Comparison of ENCODE assay signal across 22 cellular contexts in the genomic region with DNA sequence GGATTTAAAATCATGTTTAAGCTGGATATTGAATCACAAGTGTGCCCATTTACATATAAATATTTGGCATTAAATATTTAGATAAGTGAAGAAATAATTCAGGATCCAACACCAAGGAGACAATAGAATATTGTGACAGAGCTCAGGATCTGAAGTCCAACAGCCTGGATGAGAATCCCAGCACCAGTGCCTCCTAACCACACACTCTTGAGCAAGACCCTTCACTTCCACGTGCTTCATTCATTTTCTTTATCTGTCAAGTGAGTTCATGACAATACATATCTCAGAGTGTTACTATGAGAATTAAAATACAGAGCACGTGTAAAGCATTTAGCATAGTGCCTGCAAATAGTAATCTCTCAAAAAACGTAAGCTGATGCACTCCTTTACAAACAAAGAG.
DNase-seq lines count a peak whose midpoint lies in the region; ATAC-seq and TF ChIP-seq lines count a peak whose summit lies in the region.
"Had no signal": no experiment of that assay in that cellular context is flagged by ENCODE, and none has a peak within 500 bp of the region (broad histone marks: within the 10 kb centered on the region; RNA-seq: fewer than 3 reads in every experiment).

No MANE protein-coding gene starts in this region.

- H3K79me2 ChIP-seq in Karpas-422 (ENCODE audit: low read length), result no peaks in the 10 kb centered on the region
- no peaks in the 10 kb centered on the region for H3K79me2 ChIP-seq in H9 (ENCODE audit: insufficient read depth, low read length)
- H3K79me2 ChIP-seq: parathyroid adenoma had no signal

- no CpG with 5 or more reads among the region's 3 CpGs for WGBS in neuronal stem cell (ENCODE audit: extremely low coverage in 2 of 2, insufficient read length in 2 of 2, insufficient replicate concordance in 1 of 2), 2 donors
- no CpG with 5 or more reads among the region's 3 CpGs for WGBS in H9 (ENCODE audit: extremely low coverage, insufficient read length, low lambda C conversion rate)

- H2AFZ ChIP-seq in Karpas-422 (ENCODE audit: low read length), result peak overlapping the region; percentile 34; the same call in 1 of the 2 replicates
- no peak overlapping the region for H2AFZ ChIP-seq in neuronal stem cell (ENCODE audit: low read length)
- no peak overlapping the region for H2AFZ ChIP-seq in H9 (ENCODE audit: low read length)
- H2AFZ ChIP-seq: parathyroid adenoma had no signal

- no peak overlapping the region for H2BK120ac ChIP-seq in neuronal stem cell (ENCODE audit: low read depth, low read length)
- no peak overlapping the region for H2BK120ac ChIP-seq in H9 (ENCODE audit: low read depth, low read length, poor library complexity, severe bottlenecking)

- H3K4me1 ChIP-seq in Karpas-422 (ENCODE audit: low read length), result peaks cover 10% of the 10 kb centered on the region
- H3K4me1 ChIP-seq in effector memory CD4-positive, alpha-beta T cell (ENCODE audit: control insufficient read depth, insufficient read depth, low read length, poor library complexity, severe bottlenecking), result peaks cover 12% of the 10 kb centered on the region
- H3K4me1 ChIP-seq in neuronal stem cell (ENCODE audit: control insufficient read depth in 2 of 2, insufficient read depth in 1 of 2, low read depth in 1 of 2, low read length in 2 of 2), result no peaks in the 10 kb centered on the region
- H3K4me1 ChIP-seq in H9 (ENCODE audit: insufficient read depth, low read length), result no peaks in the 10 kb centered on the region
- H3K4me1 ChIP-seq: parathyroid adenoma, uterus had no signal

- H3K18ac ChIP-seq in neuronal stem cell (ENCODE audit: low read length), result no peak overlapping the region
- no peak overlapping the region for H3K18ac ChIP-seq in H9 (ENCODE audit: insufficient read length, low read depth, low read length)

- H4K8ac ChIP-seq in neuronal stem cell (ENCODE audit: low read depth, low read length) (no peak overlapping the region), H9 (replicated peaks; ENCODE audit: insufficient read length, low read depth, low read length) (no peak overlapping the region)

- DNase-seq in activated T-cell treated with anti-CD3 and anti-CD28 coated beads, Interleukin-2, amount 50 U/mL, for 4 hours, result no peak
- no peak for DNase-seq in activated T-cell treated with anti-CD3 and anti-CD28 coated beads, Interleukin-2, amount 50 U/mL, for 1 hour
- DNase-seq in Karpas-422 (no peak), cortex of kidney (lab: John Stamatoyannopoulos, UW) (no peak), neuronal stem cell (ENCODE audit: low spot score) (no peak), H9 (no peak)
- DNase-seq in T-helper 2 cell treated with Interferon-gamma antibody and Interleukin-4, amounts not matched to agents 5 μg/mL and 100 μg/mL, for 36 hours (ENCODE audit: low spot score), result no peak
- no peak for DNase-seq in effector memory CD4-positive, alpha-beta T cell
- DNase-seq: central memory CD4-positive, alpha-beta T cell; COR-L47; GOT3; head of caudate nucleus; immature natural killer cell; MG63; NCI-H1930; NCI-H446; NK-92 treated with Interleukin-12 subunit alpha and Interleukin-12 subunit beta, amount 100 ng/mL, for 24 hours; Right ventricle myocardium superior; uterus had no signal

- H3K79me1 ChIP-seq in neuronal stem cell (ENCODE audit: low read depth, low read length) (no peaks in the 10 kb centered on the region), H9 (ENCODE audit: insufficient read depth, low read depth, low read length, poor library complexity, severe bottlenecking) (no peaks in the 10 kb centered on the region)

- H3K9ac ChIP-seq in Karpas-422 (ENCODE audit: low read length) (no peak overlapping the region), neuronal stem cell (ENCODE audit: low read depth, low read length, poor library complexity) (no peak overlapping the region), H9 (ENCODE audit: extremely low read depth, insufficient read length, low read length) (no peak overlapping the region)
- H3K9ac ChIP-seq: parathyroid adenoma had no signal

- TF ChIP-seq CTCF in H9 (conservative IDR thresholded peaks at IDR 0.05), result no peak

- H4K20me1 ChIP-seq in Karpas-422 (ENCODE audit: insufficient read depth, low read depth, low read length), result no peaks in the 10 kb centered on the region
- no peaks in the 10 kb centered on the region for H4K20me1 ChIP-seq in H9 (ENCODE audit: control insufficient read depth, insufficient read depth, insufficient read length)

- H3K23me2 ChIP-seq in H9 (ENCODE audit: insufficient read length, low read depth, low read length, poor library complexity, severe bottlenecking), result no peaks in the 10 kb centered on the region

- H4K91ac ChIP-seq in neuronal stem cell (ENCODE audit: low read depth, low read length, poor library complexity) (no peak overlapping the region), H9 (ENCODE audit: insufficient read length, low read depth, low read length) (no peak overlapping the region)

- H2BK12ac ChIP-seq in neuronal stem cell (ENCODE audit: low read length) (no peak overlapping the region), H9 (ENCODE audit: insufficient read length, low read depth, low read length) (no peak overlapping the region)

- H3K27ac ChIP-seq in Karpas-422 (ENCODE audit: low read length) (no peak overlapping the region), neuronal stem cell (replicated peaks; ENCODE audit: low read length) (no peak overlapping the region), H9 (ENCODE audit: insufficient read length, low read depth, low read length) (no peak overlapping the region)
- H3K27ac ChIP-seq in effector memory CD4-positive, alpha-beta T cell (ENCODE audit: insufficient read depth, low read length, poor library complexity, severe bottlenecking), result no peak overlapping the region
- H3K27ac ChIP-seq: parathyroid adenoma, uterus had no signal

- no peak overlapping the region for H4K5ac ChIP-seq in H9 (ENCODE audit: insufficient read length, low read depth, low read length)

- H2BK5ac ChIP-seq in neuronal stem cell (ENCODE audit: low read length), result no peak overlapping the region
- no peak overlapping the region for H2BK5ac ChIP-seq in H9 (ENCODE audit: insufficient read length, low read length)

- ATAC-seq in activated T-cell treated with anti-CD3 and anti-CD28 coated beads, Interleukin-2, amount 50 U/mL, for 4 hours, result peak in 1 of 2 donors; percentile 12

- H3K4me3 ChIP-seq in Karpas-422 (ENCODE audit: low read length), result no peak overlapping the region
- peak overlapping the region; percentile 30 for H3K4me3 ChIP-seq in effector memory CD4-positive, alpha-beta T cell (ENCODE audit: insufficient read depth, low read depth, low read length, poor library complexity, severe bottlenecking)
- no peak overlapping the region for H3K4me3 ChIP-seq in neuronal stem cell (ENCODE audit: low read length in 2 of 2)
- H3K4me3 ChIP-seq: lung, MG63, uterus had no signal

- H3K4me1 Mint-ChIP-seq in activated T-cell treated with anti-CD3 and anti-CD28 coated beads, Interleukin-2, amount 50 U/mL, for 4 hours (ENCODE audit: low read depth), result peaks cover 33% of the 10 kb centered on the region
- peaks cover 40% of the 10 kb centered on the region for H3K4me1 Mint-ChIP-seq in T-helper 2 cell treated with Interferon-gamma antibody and Interleukin-4, amounts not matched to agents 5 μg/mL and 100 μg/mL, for 36 hours (ENCODE audit: low read depth)
- H3K4me1 Mint-ChIP-seq in H9, result peaks cover 0 to 6% of the 10 kb centered on the region in 2 experiments; a peak in 2 of 4 replicates
- H3K4me1 Mint-ChIP-seq: endodermal cell had no signal

- H3K4me3 Mint-ChIP-seq in activated T-cell treated with anti-CD3 and anti-CD28 coated beads, Interleukin-2, amount 50 U/mL, for 4 hours, result peak overlapping the region; percentile 41
- H3K4me3 Mint-ChIP-seq in T-helper 2 cell treated with Interferon-gamma antibody and Interleukin-4, amounts not matched to agents 5 μg/mL and 100 μg/mL, for 36 hours, result peak overlapping the region; percentile 57
- H3K4me3 Mint-ChIP-seq in H9, result no peak overlapping the region
- H3K4me3 Mint-ChIP-seq: endodermal cell had no signal

- peak overlapping the region; percentile 80 for H3K27ac Mint-ChIP-seq in T-helper 2 cell treated with Interferon-gamma antibody and Interleukin-4, amounts not matched to agents 5 μg/mL and 100 μg/mL, for 36 hours
- no peak overlapping the region for H3K27ac Mint-ChIP-seq in H9
- H3K27ac Mint-ChIP-seq: endodermal cell, immature natural killer cell had no signal

- no peaks in the 10 kb centered on the region for H3K36me3 ChIP-seq in Karpas-422 (ENCODE audit: insufficient read depth, low read length)
- peaks cover 5% of the 10 kb centered on the region for H3K36me3 ChIP-seq in effector memory CD4-positive, alpha-beta T cell (ENCODE audit: control insufficient read depth, insufficient read depth, low read length)
- H3K36me3 ChIP-seq in neuronal stem cell (replicated peaks in 1 of 2; ENCODE audit: control insufficient read depth in 2 of 2, insufficient read depth in 2 of 2, low read length in 2 of 2), result no peaks in the 10 kb centered on the region
- H3K36me3 ChIP-seq: MG63, uterus had no signal

- H3K56ac ChIP-seq in H9 (ENCODE audit: insufficient read length, low read depth, low read length), result no peak overlapping the region

- H3K27me3 Mint-ChIP-seq in activated T-cell treated with anti-CD3 and anti-CD28 coated beads, Interleukin-2, amount 50 U/mL, for 4 hours (ENCODE audit: low read depth), result no peaks in the 10 kb centered on the region
- no peaks in the 10 kb centered on the region for H3K27me3 Mint-ChIP-seq in T-helper 2 cell treated with Interferon-gamma antibody and Interleukin-4, amounts not matched to agents 5 μg/mL and 100 μg/mL, for 36 hours (ENCODE audit: low read depth)
- H3K27me3 Mint-ChIP-seq in H9 (ENCODE audit: low read depth), result no peaks in the 10 kb centered on the region

- no peak overlapping the region for H3K23ac ChIP-seq in neuronal stem cell (ENCODE audit: low read depth, low read length, poor library complexity)
- H3K23ac ChIP-seq in H9 (ENCODE audit: insufficient read length, low read depth, low read length), result no peak overlapping the region

- H3K9me2 ChIP-seq in Karpas-422 (replicated peaks; ENCODE audit: insufficient read depth, low read length), result no peaks in the 10 kb centered on the region

- no peak overlapping the region for H3T11ph ChIP-seq in H9 (ENCODE audit: low read length)

- H3K36me3 Mint-ChIP-seq in activated T-cell treated with anti-CD3 and anti-CD28 coated beads, Interleukin-2, amount 50 U/mL, for 4 hours (ENCODE audit: insufficient read depth), result peaks cover 2% of the 10 kb centered on the region
- H3K36me3 Mint-ChIP-seq in T-helper 2 cell treated with Interferon-gamma antibody and Interleukin-4, amounts not matched to agents 5 μg/mL and 100 μg/mL, for 36 hours (ENCODE audit: low read depth), result peaks cover 26% of the 10 kb centered on the region
- H3K36me3 Mint-ChIP-seq in H9 (ENCODE audit: insufficient read depth in 1 of 3, low read depth in 3 of 3), result peaks cover 6 to 17% (median 10%) of the 10 kb centered on the region in 3 experiments; a peak in 6 of 7 replicates

- H3K27me3 ChIP-seq in Karpas-422 (ENCODE audit: low read length) (no peaks in the 10 kb centered on the region), neuronal stem cell (ENCODE audit: control insufficient read depth in 3 of 3, insufficient read depth in 3 of 3, low read depth in 1 of 3, low read length in 3 of 3) (peaks cover 0 to under 1% (median 0%) of the 10 kb centered on the region in 3 experiments), H9 (ENCODE audit: insufficient read depth, low read length) (no peaks in the 10 kb centered on the region)
- H3K27me3 ChIP-seq in effector memory CD4-positive, alpha-beta T cell (replicated peaks; ENCODE audit: control insufficient read depth, insufficient read depth, low read length, poor library complexity, severe bottlenecking), result no peaks in the 10 kb centered on the region
- H3K27me3 ChIP-seq: MG63, uterus had no signal

- H3K9me3 Mint-ChIP-seq in activated T-cell treated with anti-CD3 and anti-CD28 coated beads, Interleukin-2, amount 50 U/mL, for 4 hours, result peaks cover 20% of the 10 kb centered on the region
- H3K9me3 Mint-ChIP-seq in T-helper 2 cell treated with Interferon-gamma antibody and Interleukin-4, amounts not matched to agents 5 μg/mL and 100 μg/mL, for 36 hours, result peaks cover 43% of the 10 kb centered on the region
- peaks cover 33 to 39% of the 10 kb centered on the region in 2 experiments for H3K9me3 Mint-ChIP-seq in H9

- H3K9me3 ChIP-seq in Karpas-422 (ENCODE audit: low read length) (peaks cover 34% of the 10 kb centered on the region), neuronal stem cell (replicated peaks in 1 of 2; ENCODE audit: control insufficient read depth in 2 of 2, insufficient read depth in 1 of 2, low read depth in 1 of 2, low read length in 2 of 2) (peaks cover under 1 to 8% of the 10 kb centered on the region in 2 donors), H9 (ENCODE audit: control insufficient read depth, low read depth, low read length) (no peaks in the 10 kb centered on the region)
- H3K9me3 ChIP-seq in effector memory CD4-positive, alpha-beta T cell (ENCODE audit: control insufficient read depth, low read length), result peaks cover 17% of the 10 kb centered on the region
- H3K9me3 ChIP-seq: uterus had no signal

- H2BK20ac ChIP-seq in H9 (ENCODE audit: low read depth, low read length, poor library complexity, severe bottlenecking), result no peak overlapping the region

- H2AK5ac ChIP-seq in neuronal stem cell (ENCODE audit: low read depth, low read length) (no peak overlapping the region), H9 (ENCODE audit: insufficient read length, low read length) (no peak overlapping the region)

- H2BK15ac ChIP-seq in neuronal stem cell (ENCODE audit: low read length), result no peak overlapping the region
- no peak overlapping the region for H2BK15ac ChIP-seq in H9 (ENCODE audit: low read depth, low read length)

- H3K14ac ChIP-seq in neuronal stem cell (ENCODE audit: low read length), result no peak overlapping the region
- H3K14ac ChIP-seq in H9 (ENCODE audit: insufficient read depth, low read length), result no peak overlapping the region

- H3K4ac ChIP-seq in neuronal stem cell (ENCODE audit: low read length) (no peak overlapping the region), H9 (ENCODE audit: low read depth, low read length) (no peak overlapping the region)

- peak overlapping the region; percentile 1 for H3K4me2 ChIP-seq in Karpas-422 (ENCODE audit: low read depth, low read length, poor library complexity, severe bottlenecking)
- no peak overlapping the region for H3K4me2 ChIP-seq in neuronal stem cell (ENCODE audit: insufficient read depth, low read length, poor library complexity, severe bottlenecking)
- no peak overlapping the region for H3K4me2 ChIP-seq in H9 (ENCODE audit: insufficient read depth, insufficient read length, low read length)

Comparison
In these comparisons a context has a peak if more than half of its experiments do, and no peak if none do; other contexts are left out.
1. H3K4me3 Mint-ChIP-seq: peak in activated T-cell treated with anti-CD3 and anti-CD28 coated beads, Interleukin-2, amount 50 U/mL, for 4 hours (single experiment) and T-helper 2 cell treated with Interferon-gamma antibody and Interleukin-4, amounts not matched to agents 5 μg/mL and 100 μg/mL, for 36 hours (single experiment); none in H9 (0 of 2).